Comparison of ENCODE assay signal across 19 cellular contexts in the genomic region with DNA sequence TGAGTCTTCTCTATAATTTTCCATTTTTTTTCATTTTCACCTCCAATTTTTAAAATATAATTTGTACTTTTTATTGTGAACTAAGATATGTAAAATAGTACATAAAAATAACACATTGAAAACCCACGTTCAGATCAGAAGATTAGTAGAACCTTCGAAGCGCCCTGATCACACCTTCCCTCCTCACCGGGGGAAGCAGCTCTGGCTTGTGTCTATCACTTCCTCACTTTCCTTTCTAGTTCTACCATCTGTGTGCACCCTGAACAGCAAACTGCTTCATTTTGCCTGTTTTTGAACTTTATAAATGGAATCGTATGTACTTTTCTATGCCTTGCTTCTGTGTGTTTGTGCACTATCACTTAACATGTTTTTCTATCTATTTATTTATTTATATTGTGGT. TPM values are rescaled to one million over a fixed set of nuclear protein-coding genes. Genes with fewer than 3 reads are reported as not detected.
DNase-seq lines count a peak whose midpoint lies in the region; ATAC-seq lines count a peak whose summit lies in the region.
"Had no signal": no experiment of that assay in that cellular context is flagged by ENCODE, and none has a peak within 500 bp of the region (broad histone marks: within the 10 kb centered on the region; RNA-seq: fewer than 3 reads in every experiment).

No MANE protein-coding gene starts in this region.

- H3K27me3 Mint-ChIP-seq in activated CD4-positive, alpha-beta T cell treated with anti-CD3 and anti-CD28 coated beads, Interleukin-2, amount 10 ng/mL, durations not matched to agents 7 days and 5 days, result no peaks in the 10 kb centered on the region
- H3K27me3 Mint-ChIP-seq in activated T-helper 17 cell treated with anti-CD3 and anti-CD28 coated beads, Interleukin-2, amount 50 U/mL, for 72 hours, result no peaks in the 10 kb centered on the region
- H3K27me3 Mint-ChIP-seq in stimulated activated memory B cell treated with anti-CD40 and anti-IgM and Interleukin-4, amounts not matched to agents 10 μg/mL and 1 μg/mL and 100 μg/mL, for 72 hours, result no peaks in the 10 kb centered on the region

- no peaks in the 10 kb centered on the region for H3K9me3 ChIP-seq in MG63
- H3K9me3 ChIP-seq: Caco-2 had no signal

- POLR2A ChIA-PET in activated CD4-positive, alpha-beta T cell treated with anti-CD3 and anti-CD28 coated beads, Interleukin-2, amount 10 ng/mL, durations not matched to agents 7 days and 5 days (lab: Charles Lee), result no interaction called here

- H3K27ac Mint-ChIP-seq in activated CD4-positive, alpha-beta T cell treated with anti-CD3 and anti-CD28 coated beads, Interleukin-2, amount 10 ng/mL, durations not matched to agents 7 days and 5 days, result peak overlapping the region; percentile 78
- H3K27ac Mint-ChIP-seq in activated T-helper 17 cell treated with anti-CD3 and anti-CD28 coated beads, Interleukin-2, amount 50 U/mL, for 72 hours, result peak overlapping the region; percentile 62
- peak overlapping the region; percentile 83 for H3K27ac Mint-ChIP-seq in stimulated activated memory B cell treated with anti-CD40 and anti-IgM and Interleukin-4, amounts not matched to agents 10 μg/mL and 1 μg/mL and 100 μg/mL, for 72 hours
- H3K27ac Mint-ChIP-seq: type B pancreatic cell had no signal

- ATAC-seq in HG02678 (IDR thresholded peaks at IDR 0.05; ENCODE audit: unreplicated experiment), result peak; percentile 50
- no peak for ATAC-seq in activated T-helper 17 cell treated with anti-CD3 and anti-CD28 coated beads, Interleukin-2, amount 50 U/mL, for 72 hours (replicated peaks)
- no peak for ATAC-seq in stimulated activated memory B cell treated with anti-CD40 and anti-IgM and Interleukin-4, amounts not matched to agents 10 μg/mL and 1 μg/mL and 100 μg/mL, for 72 hours
- ATAC-seq: right cardiac atrium had no signal

- CTCF ChIA-PET in activated CD4-positive, alpha-beta T cell treated with anti-CD3 and anti-CD28 coated beads, Interleukin-2, amount 10 ng/mL, durations not matched to agents 7 days and 5 days (lab: Charles Lee), result interaction anchor here (0.6 to 5.5 kb wide), 7 partner anchors 10 to 33 kb away, joined by 3 to 37 read pairs (median 8); partner anchors contain the start of genes CD27 and TAPBPL

- H3K36me3 Mint-ChIP-seq in activated CD4-positive, alpha-beta T cell treated with anti-CD3 and anti-CD28 coated beads, Interleukin-2, amount 10 ng/mL, durations not matched to agents 7 days and 5 days (ENCODE audit: low read depth), result no peaks in the 10 kb centered on the region
- no peaks in the 10 kb centered on the region for H3K36me3 Mint-ChIP-seq in activated T-helper 17 cell treated with anti-CD3 and anti-CD28 coated beads, Interleukin-2, amount 50 U/mL, for 72 hours (ENCODE audit: low read depth)
- no peaks in the 10 kb centered on the region for H3K36me3 Mint-ChIP-seq in stimulated activated memory B cell treated with anti-CD40 and anti-IgM and Interleukin-4, amounts not matched to agents 10 μg/mL and 1 μg/mL and 100 μg/mL, for 72 hours
- H3K36me3 Mint-ChIP-seq: WTC11 had no signal

- H3K4me1 Mint-ChIP-seq in activated CD4-positive, alpha-beta T cell treated with anti-CD3 and anti-CD28 coated beads, Interleukin-2, amount 10 ng/mL, durations not matched to agents 7 days and 5 days, result peaks cover 53% of the 10 kb centered on the region
- H3K4me1 Mint-ChIP-seq in activated T-helper 17 cell treated with anti-CD3 and anti-CD28 coated beads, Interleukin-2, amount 50 U/mL, for 72 hours, result peaks cover 19% of the 10 kb centered on the region
- peaks cover 55% of the 10 kb centered on the region for H3K4me1 Mint-ChIP-seq in stimulated activated memory B cell treated with anti-CD40 and anti-IgM and Interleukin-4, amounts not matched to agents 10 μg/mL and 1 μg/mL and 100 μg/mL, for 72 hours

- H3K4me3 Mint-ChIP-seq in activated CD4-positive, alpha-beta T cell treated with anti-CD3 and anti-CD28 coated beads, Interleukin-2, amount 10 ng/mL, durations not matched to agents 7 days and 5 days, result no peak overlapping the region
- no peak overlapping the region for H3K4me3 Mint-ChIP-seq in activated T-helper 17 cell treated with anti-CD3 and anti-CD28 coated beads, Interleukin-2, amount 50 U/mL, for 72 hours
- no peak overlapping the region for H3K4me3 Mint-ChIP-seq in stimulated activated memory B cell treated with anti-CD40 and anti-IgM and Interleukin-4, amounts not matched to agents 10 μg/mL and 1 μg/mL and 100 μg/mL, for 72 hours
- H3K4me3 Mint-ChIP-seq: type B pancreatic cell had no signal

- no peak for DNase-seq in activated CD4-positive, alpha-beta T cell treated with anti-CD3 and anti-CD28 coated beads, Interleukin-2, amount 10 ng/mL, durations not matched to agents 7 days and 5 days
- no peak for DNase-seq in activated CD4-positive, alpha-beta T cell treated with anti-CD3 and anti-CD28 coated beads, Interleukin-2, amount 50 U/mL, for 4 hours
- DNase-seq in cerebellum (ENCODE audit: low spot score) (no peak), MG63 (no peak)
- no peak for DNase-seq in stimulated activated CD8-positive, alpha-beta memory T cell treated with anti-CD3 and anti-CD28 coated beads, Interleukin-4, amount 100 ng/mL, for 48 hours
- DNase-seq: ACHN; activated T-cell treated with anti-CD3 and anti-CD28 coated beads, Interleukin-2, amount 50 U/mL, for 4 hours; cortex of kidney; erythroblast; mesenchymal stem cell; NCI-H1092; NCI-H774; right cardiac atrium had no signal

- no peaks in the 10 kb centered on the region for H3K9me3 Mint-ChIP-seq in activated CD4-positive, alpha-beta T cell treated with anti-CD3 and anti-CD28 coated beads, Interleukin-2, amount 10 ng/mL, durations not matched to agents 7 days and 5 days
- H3K9me3 Mint-ChIP-seq in activated T-helper 17 cell treated with anti-CD3 and anti-CD28 coated beads, Interleukin-2, amount 50 U/mL, for 72 hours, result no peaks in the 10 kb centered on the region
- H3K9me3 Mint-ChIP-seq in stimulated activated memory B cell treated with anti-CD40 and anti-IgM and Interleukin-4, amounts not matched to agents 10 μg/mL and 1 μg/mL and 100 μg/mL, for 72 hours, result no peaks in the 10 kb centered on the region
- H3K9me3 Mint-ChIP-seq: activated T-cell treated with anti-CD3 and anti-CD28 coated beads, Interleukin-2, amount 50 U/mL, for 4 hours; type B pancreatic cell had no signal

- no peaks in the 10 kb centered on the region for H3K27me3 ChIP-seq in MG63

- no peaks in the 10 kb centered on the region for H3K36me3 ChIP-seq in MG63

- H3K4me3 ChIP-seq in MG63, result no peak overlapping the region

RNA-seq across cellular contexts. Expression of gene CD27, which starts 11.8 kb away (rescaled TPM):
- total RNA-seq in activated CD4-positive, alpha-beta T cell treated with anti-CD3 and anti-CD28 coated beads, Interleukin-2, amount 10 ng/mL, durations not matched to agents 7 days and 5 days, result 100 to 1,000 TPM; 115 to 134 TPM
- total RNA-seq in activated T-helper 17 cell treated with anti-CD3 and anti-CD28 coated beads, Interleukin-2, amount 50 U/mL, for 72 hours, result 10 to 100 TPM; 21.1 to 42.1 TPM
- not detected for total RNA-seq in cerebellum
- not detected in 2 replicates for total RNA-seq in MG63 (2014; rRNA removed; shearing (Covaris generic); ENCODE audit: low replicate concordance)
- total RNA-seq: Caco-2 had no signal

RNA-seq across cellular contexts. Expression of gene TAPBPL, which starts 18.9 kb away (rescaled TPM):
- total RNA-seq in activated CD4-positive, alpha-beta T cell treated with anti-CD3 and anti-CD28 coated beads, Interleukin-2, amount 10 ng/mL, durations not matched to agents 7 days and 5 days, result 10 to 100 TPM; 45.8 to 47.9 TPM
- 10 to 100 TPM; 24.1 to 28.2 TPM for total RNA-seq in activated T-helper 17 cell treated with anti-CD3 and anti-CD28 coated beads, Interleukin-2, amount 50 U/mL, for 72 hours
- total RNA-seq in cerebellum, result 3.1 TPM
- total RNA-seq in MG63 (2014; rRNA removed; shearing (Covaris generic); ENCODE audit: low replicate concordance), result 2.2 TPM in 1 of 2 replicates, not detected in the other

RNA-seq across cellular contexts. Expression of gene VAMP1, which starts 37.5 kb away (rescaled TPM):
- total RNA-seq in activated CD4-positive, alpha-beta T cell treated with anti-CD3 and anti-CD28 coated beads, Interleukin-2, amount 10 ng/mL, durations not matched to agents 7 days and 5 days, result 10 to 100 TPM; 61.4 to 73.4 TPM
- total RNA-seq in activated T-helper 17 cell treated with anti-CD3 and anti-CD28 coated beads, Interleukin-2, amount 50 U/mL, for 72 hours, result 10 to 100 TPM; 19.9 to 81.8 TPM
- 10.5 TPM for total RNA-seq in cerebellum
- total RNA-seq in MG63 (2014; rRNA removed; shearing (Covaris generic); ENCODE audit: low replicate concordance), result 7.1 and 15.3 TPM in 2 replicates

RNA-seq across cellular contexts. Expression of gene LTBR, which starts 49.0 kb away (rescaled TPM):
- not detected for total RNA-seq in activated CD4-positive, alpha-beta T cell treated with anti-CD3 and anti-CD28 coated beads, Interleukin-2, amount 10 ng/mL, durations not matched to agents 7 days and 5 days
- total RNA-seq in activated T-helper 17 cell treated with anti-CD3 and anti-CD28 coated beads, Interleukin-2, amount 50 U/mL, for 72 hours, result under 1 TPM; 0.56 to 0.61 TPM
- 3.1 TPM for total RNA-seq in cerebellum
- 35.0 and 61.5 TPM in 2 replicates for total RNA-seq in MG63 (2014; rRNA removed; shearing (Covaris generic); ENCODE audit: low replicate concordance)

RNA-seq across cellular contexts. Expression of gene SCNN1A, which starts 57.6 kb away (rescaled TPM):
- under 1 TPM; 0.54 to 0.67 TPM for total RNA-seq in activated CD4-positive, alpha-beta T cell treated with anti-CD3 and anti-CD28 coated beads, Interleukin-2, amount 10 ng/mL, durations not matched to agents 7 days and 5 days
- 1 to 10 TPM in 1 of 2 donors, not detected in 1; 1.6 TPM for total RNA-seq in activated T-helper 17 cell treated with anti-CD3 and anti-CD28 coated beads, Interleukin-2, amount 50 U/mL, for 72 hours
- not detected for total RNA-seq in cerebellum
- 0.07 and 0.66 TPM in 2 replicates for total RNA-seq in MG63 (2014; rRNA removed; shearing (Covaris generic); ENCODE audit: low replicate concordance)

Comparison
In these comparisons a context has a peak if more than half of its experiments do, and no peak if none do; other contexts are left out.
1. RNA of gene CD27, which starts 11.8 kb away (total RNA-seq): 115 to 134 TPM in activated CD4-positive, alpha-beta T cell treated with anti-CD3 and anti-CD28 coated beads, Interleukin-2, amount 10 ng/mL, durations not matched to agents 7 days and 5 days and 21.1 to 42.1 TPM in activated T-helper 17 cell treated with anti-CD3 and anti-CD28 coated beads, Interleukin-2, amount 50 U/mL, for 72 hours; not detected in cerebellum (single experiment) and not detected in MG63; every median in the first group is over 10 times any median in the second.
2. Peak in every context shown above with its lines, with median percentiles within 50 percentile points of each other: H3K27ac Mint-ChIP-seq.